Comparison of ENCODE assay signal across 1 cellular context in the genomic region with DNA sequence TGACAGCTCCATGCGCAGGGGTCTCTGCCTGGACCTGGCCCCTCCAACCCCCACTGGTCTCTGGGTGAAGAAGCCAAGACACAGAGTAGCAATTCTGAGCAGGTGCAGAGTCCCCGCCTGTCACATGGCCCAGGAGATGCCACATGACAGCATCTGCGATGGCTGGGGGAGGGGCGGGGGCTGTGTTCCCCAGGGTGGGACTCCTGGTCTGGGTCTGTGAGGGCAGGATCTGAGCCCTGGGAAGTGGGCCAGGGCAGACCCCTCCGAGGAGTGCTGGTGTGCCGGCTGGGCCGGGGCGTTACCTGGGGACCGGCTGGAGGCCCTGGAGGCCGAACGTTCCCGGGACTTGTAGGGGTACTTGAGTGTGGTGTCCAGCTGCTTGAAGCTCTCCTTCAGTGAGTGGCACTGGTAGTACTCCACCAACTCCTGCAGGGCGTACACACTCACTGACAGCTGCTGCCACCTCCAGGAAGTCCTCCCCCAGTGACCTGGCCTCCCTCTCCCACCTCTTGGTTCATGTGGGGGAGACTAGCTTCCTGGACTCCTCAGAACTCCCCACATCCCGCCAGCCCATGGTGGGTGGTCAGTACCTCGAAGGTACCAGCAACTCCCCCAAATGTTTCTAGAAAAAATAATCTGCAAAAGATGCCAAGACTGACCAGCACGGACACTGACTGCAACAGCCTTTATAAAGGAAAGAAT.
A peak's percentile ranks its signal among the peaks of the same experiment; 100 is the strongest.
TF ChIP-seq lines count a peak whose summit lies in the region.

No MANE protein-coding gene starts in this region.

TF ChIP-seq in HepG2, 621 proteins besides CTCF, POLR2A, EP300 and RAD21:
- TF ChIP-seq KDM2A (CRISPR knock-in tag; IDR thresholded peaks at IDR 0.05; ENCODE audit: borderline replicate concordance, low read depth): no peak
- TF ChIP-seq, protein P1, sequence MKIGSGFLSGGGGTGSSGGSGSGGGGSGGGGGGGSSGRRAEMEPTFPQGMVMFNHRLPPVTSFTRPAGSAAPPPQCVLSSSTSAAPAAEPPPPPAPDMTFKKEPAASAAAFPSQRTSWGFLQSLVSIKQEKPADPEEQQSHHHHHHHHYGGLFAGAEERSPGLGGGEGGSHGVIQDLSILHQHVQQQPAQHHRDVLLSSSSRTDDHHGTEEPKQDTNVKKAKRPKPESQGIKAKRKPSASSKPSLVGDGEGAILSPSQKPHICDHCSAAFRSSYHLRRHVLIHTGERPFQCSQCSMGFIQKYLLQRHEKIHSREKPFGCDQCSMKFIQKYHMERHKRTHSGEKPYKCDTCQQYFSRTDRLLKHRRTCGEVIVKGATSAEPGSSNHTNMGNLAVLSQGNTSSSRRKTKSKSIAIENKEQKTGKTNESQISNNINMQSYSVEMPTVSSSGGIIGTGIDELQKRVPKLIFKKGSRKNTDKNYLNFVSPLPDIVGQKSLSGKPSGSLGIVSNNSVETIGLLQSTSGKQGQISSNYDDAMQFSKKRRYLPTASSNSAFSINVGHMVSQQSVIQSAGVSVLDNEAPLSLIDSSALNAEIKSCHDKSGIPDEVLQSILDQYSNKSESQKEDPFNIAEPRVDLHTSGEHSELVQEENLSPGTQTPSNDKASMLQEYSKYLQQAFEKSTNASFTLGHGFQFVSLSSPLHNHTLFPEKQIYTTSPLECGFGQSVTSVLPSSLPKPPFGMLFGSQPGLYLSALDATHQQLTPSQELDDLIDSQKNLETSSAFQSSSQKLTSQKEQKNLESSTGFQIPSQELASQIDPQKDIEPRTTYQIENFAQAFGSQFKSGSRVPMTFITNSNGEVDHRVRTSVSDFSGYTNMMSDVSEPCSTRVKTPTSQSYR (CRISPR knock-in tag; IDR thresholded peaks at IDR 0.05; ENCODE audit: borderline replicate concordance): peak; percentile 31; the same call in 1 of the 2 replicates
TF ChIP-seq in HepG2: peak in this region for 1.
